In the genomic region with DNA sequence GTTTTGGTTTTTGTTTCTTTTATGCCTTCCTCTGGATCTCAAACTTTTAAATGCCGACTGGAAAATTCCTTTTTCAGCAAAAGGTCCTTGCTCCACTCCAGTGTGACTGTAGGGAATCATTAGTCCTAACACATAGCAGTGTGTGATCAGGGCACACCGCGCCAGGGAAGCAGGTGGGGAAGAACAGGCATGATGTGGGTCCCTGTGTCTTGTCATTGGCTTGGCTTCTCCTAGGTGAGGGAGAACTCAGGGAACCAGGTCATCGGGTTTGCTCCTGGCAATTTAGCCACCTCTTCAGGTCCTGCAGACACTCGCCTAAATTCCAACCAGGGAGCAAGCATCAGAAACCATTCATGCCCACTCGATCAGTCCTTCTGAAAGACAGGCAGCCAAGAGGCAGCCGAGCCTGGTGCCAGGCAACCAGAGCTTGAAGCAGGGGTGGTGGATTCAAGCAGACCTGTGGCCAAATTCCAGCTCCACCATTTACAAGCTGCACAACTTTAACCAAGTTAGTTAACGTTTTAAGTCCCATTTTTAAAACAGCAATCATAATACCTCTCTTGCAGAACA, we compare ENCODE assay signal across 31 cellular contexts.
"Had no signal": no experiment of that assay in that cellular context is flagged by ENCODE, and none has a peak within 500 bp of the region (broad histone marks: within the 10 kb centered on the region; RNA-seq: fewer than 3 reads in every experiment).

No MANE protein-coding gene starts in this region.

- H3K27me3 Mint-ChIP-seq: activated CD4-positive, alpha-beta T cell treated with anti-CD3 and anti-CD28 coated beads, Interleukin-2, amount 10 ng/mL, durations not matched to agents 24 days and 14 days; activated CD8-positive, alpha-beta T cell treated with anti-CD3 and anti-CD28 coated beads for 36 hours; activated naive CD8-positive, alpha-beta T cell treated with anti-CD3 and anti-CD28 coated beads for 36 hours; central memory CD8-positive, alpha-beta T cell had no signal

- DNase-seq: activated CD4-positive, alpha-beta T cell treated with anti-CD3 and anti-CD28 coated beads for 1 hour; activated CD4-positive, alpha-beta T cell treated with anti-CD3 and anti-CD28 coated beads, Interleukin-2, amount 10 ng/mL, durations not matched to agents 24 days and 14 days; activated CD4-positive, alpha-beta T cell treated with anti-CD3 and anti-CD28 coated beads, Interleukin-2, amount 50 U/mL, for 4 hours; activated CD4-positive, CD25-positive, alpha-beta regulatory T cell; activated CD8-positive, alpha-beta T cell treated with anti-CD3 and anti-CD28 coated beads for 36 hours; activated effector memory CD4-positive, alpha-beta T cell treated with Interleukin-2 at 50 U/mL for 16 hours; activated naive CD4-positive, alpha-beta T cell; activated naive CD4-positive, alpha-beta T cell treated with anti-CD3 and anti-CD28 coated beads, Interleukin-2, amount 50 U/mL, for 16 hours; activated naive CD8-positive, alpha-beta T cell treated with anti-CD3 and anti-CD28 coated beads for 36 hours; activated T-cell treated with anti-CD3 and anti-CD28 coated beads, Interleukin-2, amount 50 U/mL, for 48 hours; amygdala; Karpas-422; KBM-7; NCI-H1105; NCI-H1417 treated with DMSO at 0.1 percent for 48 hours; NCI-H1930; NCI-H2081 treated with DMSO at 0.1 percent for 48 hours; NCI-H226; NCI-H446 treated with DMSO at 0.1 percent for 48 hours; NCI-H524; NCI-H69; NCI-H82; SHP77; SJCRH30; T1000; WERI-Rb-1 had no signal

- H3K4me1 ChIP-seq: ascending aorta, SJCRH30 had no signal

- H3K4me3 ChIP-seq: ascending aorta, cardiac muscle cell, SJCRH30, SK-N-MC had no signal

- H3K4me3 Mint-ChIP-seq: activated CD4-positive, alpha-beta T cell treated with anti-CD3 and anti-CD28 coated beads, Interleukin-2, amount 10 ng/mL, durations not matched to agents 24 days and 14 days; activated CD8-positive, alpha-beta T cell treated with anti-CD3 and anti-CD28 coated beads for 36 hours; activated naive CD8-positive, alpha-beta T cell treated with anti-CD3 and anti-CD28 coated beads for 36 hours; central memory CD8-positive, alpha-beta T cell had no signal

- H3K36me3 Mint-ChIP-seq: activated naive CD8-positive, alpha-beta T cell treated with anti-CD3 and anti-CD28 coated beads for 36 hours had no signal

- ATAC-seq: activated CD8-positive, alpha-beta T cell treated with anti-CD3 and anti-CD28 coated beads for 36 hours; Panc1 had no signal

- H3K27me3 ChIP-seq: ascending aorta, cardiac muscle cell, SJCRH30 had no signal

- H3K27ac Mint-ChIP-seq: activated CD4-positive, alpha-beta T cell treated with anti-CD3 and anti-CD28 coated beads, Interleukin-2, amount 10 ng/mL, durations not matched to agents 24 days and 14 days; activated CD8-positive, alpha-beta T cell treated with anti-CD3 and anti-CD28 coated beads for 36 hours; activated naive CD8-positive, alpha-beta T cell treated with anti-CD3 and anti-CD28 coated beads for 36 hours had no signal

- H3K27ac ChIP-seq: ascending aorta, cardiac muscle cell, SJCRH30, SK-N-MC, WERI-Rb-1 had no signal

- H3K4me1 Mint-ChIP-seq: activated CD4-positive, alpha-beta T cell treated with anti-CD3 and anti-CD28 coated beads, Interleukin-2, amount 10 ng/mL, durations not matched to agents 24 days and 14 days; activated naive CD8-positive, alpha-beta T cell treated with anti-CD3 and anti-CD28 coated beads for 36 hours; central memory CD8-positive, alpha-beta T cell had no signal

- H3K9me3 Mint-ChIP-seq: activated CD8-positive, alpha-beta T cell treated with anti-CD3 and anti-CD28 coated beads for 36 hours; activated naive CD8-positive, alpha-beta T cell treated with anti-CD3 and anti-CD28 coated beads for 36 hours had no signal

- H3K9me3 ChIP-seq: ascending aorta, SJCRH30 had no signal

- H3K36me3 ChIP-seq: ascending aorta, cardiac muscle cell, SJCRH30, WERI-Rb-1 had no signal
